Comparison of ENCODE assay signal across 20 cellular contexts in genomic region chr9:86464242-86464641, GRCh38.
DNase-seq lines count a peak whose midpoint lies in the region; TF ChIP-seq lines count a peak whose summit lies in the region.
"Had no signal": no experiment of that assay in that cellular context is flagged by ENCODE, and none has a peak within 500 bp of the region (broad histone marks: within the 10 kb centered on the region; RNA-seq: fewer than 3 reads in every experiment).

No MANE protein-coding gene starts in this region.

- no peak overlapping the region for H2AFZ ChIP-seq in mammary epithelial cell (ENCODE audit: low read depth, low read length)

- DNase-seq in MCF 10A (ENCODE audit: unreplicated experiment) (peak; percentile 56), mammary epithelial cell (no peak), MV-4-11 (lab: John Stamatoyannopoulos, UW) (peak; percentile 37), choroid plexus epithelial cell (ENCODE audit: low read depth) (peak; percentile 58), stomach (peak; percentile 60), NCI-H2171 (lab: John Stamatoyannopoulos, UW) (no peak), globus pallidus (ENCODE audit: low spot score) (no peak), lower leg skin (ENCODE audit: low spot score in 2 of 2) (no peak)
- DNase-seq: CD8-positive, alpha-beta memory T cell; DND-41; GF-D8; HFFc6; NCI-H1092 treated with DMSO at 0.1 percent for 48 hours; NCI-H1694; NCI-H226; NCI-H526; OCI-M1; RPMI8226 had no signal

- POLR2A ChIA-PET in MCF 10A (lab: Yijun Ruan, JAX), result no interaction called here

- H4K20me1 ChIP-seq in mammary epithelial cell (ENCODE audit: insufficient read depth, low read length), result no peaks in the 10 kb centered on the region
- H4K20me1 ChIP-seq: BLaER1 treated with 17β-estradiol and CSF1 and Interleukin-3, amounts not matched to agents 10 nM and 100 nM had no signal

- BruUV-seq in MCF 10A (replicated peaks; lab: Mats Ljungman, UMichigan) (no TSS peak), mammary epithelial cell (replicated peaks; lab: Mats Ljungman, UMichigan) (no TSS peak)

- no peaks in the 10 kb centered on the region for H3K36me3 Mint-ChIP-seq in MCF 10A (ENCODE audit: insufficient read depth, unreplicated experiment)

- H3K79me2 ChIP-seq in mammary epithelial cell (ENCODE audit: insufficient read depth, low read length), result no peaks in the 10 kb centered on the region

- H3K4me1 Mint-ChIP-seq in MCF 10A (ENCODE audit: insufficient read depth, unreplicated experiment), result no peaks in the 10 kb centered on the region
- H3K4me1 Mint-ChIP-seq: CD8-positive, alpha-beta memory T cell had no signal

- TF ChIP-seq CTCF in MCF 10A (IDR thresholded peaks at IDR 0.05; ENCODE audit: unreplicated experiment) (no peak), mammary epithelial cell (conservative IDR thresholded peaks at IDR 0.05 in 1 of 2, IDR thresholded peaks at IDR 0.05 in 1 of 2; ENCODE audit: extremely low read depth in 1 of 2, insufficient read depth in 1 of 2, low read depth in 1 of 2, low read length in 2 of 2) (no peak), choroid plexus epithelial cell (conservative IDR thresholded peaks at IDR 0.05; ENCODE audit: low read depth, low read length) (no peak), stomach (IDR thresholded peaks at IDR 0.05) (no peak), lower leg skin (IDR thresholded peaks at IDR 0.05) (no peak)

- H3K27ac Mint-ChIP-seq in MCF 10A (ENCODE audit: low read depth, unreplicated experiment), result peak overlapping the region; percentile 2
- H3K27ac Mint-ChIP-seq: HFFc6 had no signal

- 29% methylated on average over 2 of the region's 3 CpGs for WGBS in mammary epithelial cell (ENCODE audit: low coverage, missing lambda C conversion rate)
- 16 to 48% (median 23%) methylated on average over 2 to 3 of the region's 3 CpGs for WGBS in stomach, 5 donors
- 42 to 55% methylated on average over 3 of the region's 3 CpGs for WGBS in lower leg skin, 2 donors

- in situ Hi-C loops in mammary epithelial cell (cut with MboI; ENCODE audit: low sequenced_read_pairs in 2 of 2), result no loop called here

- no peaks in the 10 kb centered on the region for H3K9me3 Mint-ChIP-seq in MCF 10A (ENCODE audit: unreplicated experiment)
- H3K9me3 Mint-ChIP-seq: CD8-positive, alpha-beta memory T cell; HFFc6 had no signal

- TF ChIP-seq EP300 in stomach (IDR thresholded peaks at IDR 0.05), result no peak

- TF ChIP-seq POLR2A in stomach (IDR thresholded peaks at IDR 0.05) (no peak), lower leg skin (IDR thresholded peaks at IDR 0.05) (no peak)

- H3K36me3 ChIP-seq in mammary epithelial cell (ENCODE audit: insufficient read depth, low read length) (no peaks in the 10 kb centered on the region), stomach (no peaks in the 10 kb centered on the region)
- H3K36me3 ChIP-seq: BLaER1 treated with 17β-estradiol and CSF1 and Interleukin-3, amounts not matched to agents 10 nM and 100 nM had no signal

- CTCF ChIA-PET in MCF 10A (lab: Yijun Ruan, JAX), result interaction anchor here (1.4 kb wide), 1 partner anchor 23 kb away, joined by 3 read pairs; no protein-coding TSS in a partner anchor
- CTCF ChIA-PET in mammary epithelial cell (lab: Charles Lee; ENCODE audit: low non-redundant PET), result no interaction called here

- no peak overlapping the region for H3K4me3 ChIP-seq in mammary epithelial cell (replicated peaks in 1 of 3; ENCODE audit: insufficient read depth in 1 of 3, low read depth in 2 of 3, low read length in 3 of 3)
- no peak overlapping the region for H3K4me3 ChIP-seq in choroid plexus epithelial cell (ENCODE audit: low read depth, low read length)
- H3K4me3 ChIP-seq in stomach, result no peak overlapping the region
- H3K4me3 ChIP-seq in lower leg skin (ENCODE audit: low read depth, poor library complexity, severe bottlenecking), result no peak overlapping the region
- H3K4me3 ChIP-seq: A549; BLaER1 treated with 17β-estradiol and CSF1 and Interleukin-3, amounts not matched to agents 10 nM and 100 nM had no signal

- H3K27me3 ChIP-seq in mammary epithelial cell (ENCODE audit: insufficient read depth, low read length) (no peaks in the 10 kb centered on the region), stomach (no peaks in the 10 kb centered on the region)
- H3K27me3 ChIP-seq: BLaER1 treated with 17β-estradiol and CSF1 and Interleukin-3, amounts not matched to agents 10 nM and 100 nM had no signal

- dilution Hi-C loops in mammary epithelial cell (cut with HindIII; ENCODE audit: low sequenced_read_pairs), result no loop called here

- H3K4me2 ChIP-seq in mammary epithelial cell (ENCODE audit: insufficient read depth, low read depth, low read length), result no peak overlapping the region
- H3K4me2 ChIP-seq: A549; BLaER1 treated with 17β-estradiol and CSF1 and Interleukin-3, amounts not matched to agents 10 nM and 100 nM had no signal

- no peaks in the 10 kb centered on the region for H3K4me1 ChIP-seq in mammary epithelial cell (ENCODE audit: insufficient read depth, low read length)
- H3K4me1 ChIP-seq in stomach, result peaks cover 0 to 12% (median 9%) of the 10 kb centered on the region in 4 donors
- H3K4me1 ChIP-seq: A549; BLaER1 treated with 17β-estradiol and CSF1 and Interleukin-3, amounts not matched to agents 10 nM and 100 nM had no signal

- H3K9ac ChIP-seq in mammary epithelial cell (ENCODE audit: insufficient read depth, low read length), result no peak overlapping the region
- H3K9ac ChIP-seq: BLaER1 treated with 17β-estradiol and CSF1 and Interleukin-3, amounts not matched to agents 10 nM and 100 nM had no signal

- H3K27ac ChIP-seq in mammary epithelial cell (ENCODE audit: insufficient read depth, low read depth, low read length) (no peak overlapping the region), stomach (no peak overlapping the region)
- H3K27ac ChIP-seq: A549; BLaER1 treated with 17β-estradiol and CSF1 and Interleukin-3, amounts not matched to agents 10 nM and 100 nM had no signal

- H3K27me3 Mint-ChIP-seq in MCF 10A (ENCODE audit: insufficient read depth, unreplicated experiment), result no peaks in the 10 kb centered on the region

- no peak overlapping the region for H3K4me3 Mint-ChIP-seq in MCF 10A (ENCODE audit: unreplicated experiment)
- H3K4me3 Mint-ChIP-seq: CD8-positive, alpha-beta memory T cell; HFFc6 had no signal

- intact Hi-C loops in MCF 10A (cut with micrococcal nuclease) (no loop called here), mammary epithelial cell (cut with micrococcal nuclease) (no loop called here), stomach (cut with DNase I; ENCODE audit: low total_unique reads) (no loop called here), lower leg skin (cut with DNase I; ENCODE audit: low total_unique reads) (no loop called here)

- H3K9me3 ChIP-seq in mammary epithelial cell (replicated peaks; ENCODE audit: insufficient read depth, low read length), result no peaks in the 10 kb centered on the region
- H3K9me3 ChIP-seq in stomach, result no peaks in the 10 kb centered on the region
- H3K9me3 ChIP-seq: A549; BLaER1 treated with 17β-estradiol and CSF1 and Interleukin-3, amounts not matched to agents 10 nM and 100 nM had no signal

Comparison
In these comparisons a context has a peak if more than half of its experiments do, and no peak if none do; other contexts are left out.
1. DNase-seq: peak in MCF 10A (single experiment), MV-4-11 (single experiment), choroid plexus epithelial cell (single experiment) and stomach (single experiment); none in mammary epithelial cell (single experiment), NCI-H2171 (single experiment), globus pallidus (single experiment) and lower leg skin (0 of 2).